In the genomic region with DNA sequence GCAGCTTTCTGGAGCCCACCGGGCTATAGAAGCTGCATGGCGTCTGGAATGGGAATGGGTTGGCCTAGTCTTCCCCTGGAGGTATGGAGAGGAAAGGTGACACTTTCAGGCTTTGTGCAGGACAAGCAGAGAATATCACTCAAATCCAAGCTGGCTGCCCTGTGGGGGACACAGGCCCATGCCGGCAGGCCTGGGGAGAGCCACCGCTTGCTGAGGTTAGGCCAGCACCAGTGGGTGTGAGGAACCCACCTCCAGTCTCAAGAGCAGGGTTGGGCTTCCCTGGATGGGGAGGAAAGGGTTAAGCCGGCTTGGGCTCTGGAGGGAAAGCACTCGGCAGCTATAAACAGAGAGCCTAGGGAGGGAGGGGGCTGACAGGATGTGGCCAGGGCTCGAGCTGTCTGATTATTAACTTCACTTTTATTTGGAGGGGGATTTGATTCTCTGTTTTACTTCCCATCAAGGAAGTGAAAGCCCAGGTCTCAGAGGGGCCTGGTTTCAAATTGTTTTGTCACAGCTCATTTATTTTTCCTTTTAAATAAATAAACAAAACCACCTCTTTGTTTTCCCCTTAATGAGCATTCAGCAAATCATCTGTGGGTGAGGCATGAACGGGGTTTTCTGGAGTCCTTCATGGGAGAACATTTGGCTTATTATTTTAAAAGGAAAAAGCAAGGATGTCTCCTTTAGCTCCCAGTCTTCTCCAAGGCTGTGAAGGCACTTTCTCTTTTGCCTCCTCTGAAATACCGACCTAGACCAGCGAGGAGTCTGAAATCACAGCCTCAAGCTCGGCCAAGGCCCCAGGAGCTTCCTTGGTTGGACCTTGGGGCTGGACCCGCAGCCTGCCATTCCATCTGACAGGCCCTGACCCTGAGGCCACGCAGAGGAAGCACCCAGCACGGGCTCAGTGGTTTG, we compare ENCODE assay signal across 8 cellular contexts. TPM values are rescaled to one million over a fixed set of nuclear protein-coding genes. Genes with fewer than 3 reads are reported as not detected.
DNase-seq lines count a peak whose midpoint lies in the region; ATAC-seq and TF ChIP-seq lines count a peak whose summit lies in the region.

No MANE protein-coding gene starts in this region.

- no peaks in the 10 kb centered on the region for H3K79me2 ChIP-seq in neural cell (replicated peaks; ENCODE audit: insufficient read depth, low read length)

- H3K9me3 ChIP-seq in MG63 (no peaks in the 10 kb centered on the region), neural cell (ENCODE audit: low read length) (no peaks in the 10 kb centered on the region)

- TF ChIP-seq RAD21 in neural cell (conservative IDR thresholded peaks at IDR 0.05), result no peak

- DNase-seq in Caki2 (ENCODE audit: low read depth) (peak; percentile 96), MG63 (peak; percentile 52), fibroblast of gingiva (ENCODE audit: low read depth) (peak; percentile 40), GOT3 (lab: John Stamatoyannopoulos, UW) (no peak)
- DNase-seq in activated CD8-positive, alpha-beta T cell treated with anti-CD3 and anti-CD28 coated beads, Interleukin-2, amount 10 ng/mL, durations not matched to agents 7 days and 5 days, result peak; percentile 66

- H3K9me3 Mint-ChIP-seq in activated CD8-positive, alpha-beta T cell treated with anti-CD3 and anti-CD28 coated beads, Interleukin-2, amount 10 ng/mL, durations not matched to agents 7 days and 5 days (ENCODE audit: insufficient read depth), result no peaks in the 10 kb centered on the region

- H4K20me1 ChIP-seq in neural cell (ENCODE audit: insufficient read depth), result no peaks in the 10 kb centered on the region

- H3K9me2 ChIP-seq in neural cell (ENCODE audit: insufficient read depth, low read length), result no peaks in the 10 kb centered on the region

- H3K36me3 Mint-ChIP-seq in activated CD8-positive, alpha-beta T cell treated with anti-CD3 and anti-CD28 coated beads, Interleukin-2, amount 10 ng/mL, durations not matched to agents 7 days and 5 days (ENCODE audit: low read depth), result peaks cover 1% of the 10 kb centered on the region

- H3K4me2 ChIP-seq in neural cell (ENCODE audit: low read length), result no peak overlapping the region

- in situ Hi-C loops in Caki2 (cut with HindIII; ENCODE audit: low pct_unique_long_range_greater_than_20kb, low sequenced_read_pairs), result no loop called here

- H3K27ac ChIP-seq in neural cell (ENCODE audit: low read length), result no peak overlapping the region

- H3K4me1 Mint-ChIP-seq in activated CD8-positive, alpha-beta T cell treated with anti-CD3 and anti-CD28 coated beads, Interleukin-2, amount 10 ng/mL, durations not matched to agents 7 days and 5 days (ENCODE audit: low read depth), result peaks cover 51% of the 10 kb centered on the region

- H3K4me3 Mint-ChIP-seq in activated CD8-positive, alpha-beta T cell treated with anti-CD3 and anti-CD28 coated beads, Interleukin-2, amount 10 ng/mL, durations not matched to agents 7 days and 5 days, result peak overlapping the region; percentile 66

- no peak for TF ChIP-seq EP300 in neural cell (conservative IDR thresholded peaks at IDR 0.05; ENCODE audit: poor library complexity, severe bottlenecking)

- POLR2A ChIA-PET in activated CD8-positive, alpha-beta T cell treated with anti-CD3 and anti-CD28 coated beads, Interleukin-2, amount 10 ng/mL, durations not matched to agents 7 days and 5 days (lab: Charles Lee), result interaction anchor here (0.9 to 12.5 kb wide), 8 partner anchors 8 to 529 kb away, joined by 3 to 314 read pairs (median 8); a partner anchor contains a TSS

- CTCF ChIA-PET in activated CD8-positive, alpha-beta T cell treated with anti-CD3 and anti-CD28 coated beads, Interleukin-2, amount 10 ng/mL, durations not matched to agents 7 days and 5 days (lab: Charles Lee), result interaction anchor here (0.8 to 10.3 kb wide), 20 partner anchors 10 to 1111 kb away, joined by 3 to 246 read pairs (median 4); a partner anchor contains a TSS

- H3K9ac ChIP-seq in neural cell (ENCODE audit: low read length), result no peak overlapping the region

- no peak for TF ChIP-seq CTCF in neural cell (IDR thresholded peaks at IDR 0.05; ENCODE audit: poor library complexity, severe bottlenecking)

- no peak overlapping the region for H2AFZ ChIP-seq in neural cell (ENCODE audit: low read depth, low read length)

- no peaks in the 10 kb centered on the region for H3F3A ChIP-seq in neural cell (ENCODE audit: insufficient read depth, low read length, poor library complexity, severe bottlenecking)

- H3K27ac Mint-ChIP-seq in activated CD8-positive, alpha-beta T cell treated with anti-CD3 and anti-CD28 coated beads, Interleukin-2, amount 10 ng/mL, durations not matched to agents 7 days and 5 days, result peak overlapping the region; percentile 90

- ATAC-seq in GM19452 (IDR thresholded peaks at IDR 0.05; ENCODE audit: unreplicated experiment) (peak; percentile 40), GM21619 (IDR thresholded peaks at IDR 0.05; ENCODE audit: unreplicated experiment) (no peak)
- peak; percentile 14 for ATAC-seq in activated CD8-positive, alpha-beta T cell treated with anti-CD3 and anti-CD28 coated beads, Interleukin-2, amount 10 ng/mL, durations not matched to agents 7 days and 5 days

- H3K4me3 ChIP-seq in MG63 (no peak overlapping the region), neural cell (ENCODE audit: low read length) (no peak overlapping the region)

- no peaks in the 10 kb centered on the region for H3K27me3 Mint-ChIP-seq in activated CD8-positive, alpha-beta T cell treated with anti-CD3 and anti-CD28 coated beads, Interleukin-2, amount 10 ng/mL, durations not matched to agents 7 days and 5 days (ENCODE audit: low read depth)

- H3K27me3 ChIP-seq in MG63 (no peaks in the 10 kb centered on the region), neural cell (ENCODE audit: insufficient read depth, low read depth, low read length) (no peaks in the 10 kb centered on the region)

- H3K36me3 ChIP-seq in MG63, result no peaks in the 10 kb centered on the region
- no peaks in the 10 kb centered on the region for H3K36me3 ChIP-seq in neural cell (ENCODE audit: insufficient read depth, low read length)

TF ChIP-seq in neural cell, 6 proteins besides CTCF, POLR2A, EP300 and RAD21:
- TF ChIP-seq SMC3 (conservative IDR thresholded peaks at IDR 0.05; ENCODE audit: poor library complexity) (peak; percentile 24), EZH2 (IDR thresholded peaks at IDR 0.05; ENCODE audit: borderline replicate concordance, insufficient read depth, low read length, poor library complexity, severe bottlenecking) (no peak)
- TF ChIP-seq, protein P1, sequence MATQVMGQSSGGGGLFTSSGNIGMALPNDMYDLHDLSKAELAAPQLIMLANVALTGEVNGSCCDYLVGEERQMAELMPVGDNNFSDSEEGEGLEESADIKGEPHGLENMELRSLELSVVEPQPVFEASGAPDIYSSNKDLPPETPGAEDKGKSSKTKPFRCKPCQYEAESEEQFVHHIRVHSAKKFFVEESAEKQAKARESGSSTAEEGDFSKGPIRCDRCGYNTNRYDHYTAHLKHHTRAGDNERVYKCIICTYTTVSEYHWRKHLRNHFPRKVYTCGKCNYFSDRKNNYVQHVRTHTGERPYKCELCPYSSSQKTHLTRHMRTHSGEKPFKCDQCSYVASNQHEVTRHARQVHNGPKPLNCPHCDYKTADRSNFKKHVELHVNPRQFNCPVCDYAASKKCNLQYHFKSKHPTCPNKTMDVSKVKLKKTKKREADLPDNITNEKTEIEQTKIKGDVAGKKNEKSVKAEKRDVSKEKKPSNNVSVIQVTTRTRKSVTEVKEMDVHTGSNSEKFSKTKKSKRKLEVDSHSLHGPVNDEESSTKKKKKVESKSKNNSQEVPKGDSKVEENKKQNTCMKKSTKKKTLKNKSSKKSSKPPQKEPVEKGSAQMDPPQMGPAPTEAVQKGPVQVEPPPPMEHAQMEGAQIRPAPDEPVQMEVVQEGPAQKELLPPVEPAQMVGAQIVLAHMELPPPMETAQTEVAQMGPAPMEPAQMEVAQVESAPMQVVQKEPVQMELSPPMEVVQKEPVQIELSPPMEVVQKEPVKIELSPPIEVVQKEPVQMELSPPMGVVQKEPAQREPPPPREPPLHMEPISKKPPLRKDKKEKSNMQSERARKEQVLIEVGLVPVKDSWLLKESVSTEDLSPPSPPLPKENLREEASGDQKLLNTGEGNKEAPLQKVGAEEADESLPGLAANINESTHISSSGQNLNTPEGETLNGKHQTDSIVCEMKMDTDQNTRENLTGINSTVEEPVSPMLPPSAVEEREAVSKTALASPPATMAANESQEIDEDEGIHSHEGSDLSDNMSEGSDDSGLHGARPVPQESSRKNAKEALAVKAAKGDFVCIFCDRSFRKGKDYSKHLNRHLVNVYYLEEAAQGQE (IDR thresholded peaks at IDR 0.05; ENCODE audit: borderline replicate concordance), result no peak

RNA-seq across cellular contexts. Expression of a gene that starts 21.8 kb away (rescaled TPM):
- total RNA-seq in Caki2 (2014; rRNA removed; shearing (Covaris generic); ENCODE audit: low replicate concordance), result 31.6 and 102 TPM in 2 replicates
- 9.3 and 30.2 TPM in 2 replicates for total RNA-seq in MG63 (2014; rRNA removed; shearing (Covaris generic); ENCODE audit: low replicate concordance)
- 10 to 100 TPM; 63.3 to 73.2 TPM for total RNA-seq in activated CD8-positive, alpha-beta T cell treated with anti-CD3 and anti-CD28 coated beads, Interleukin-2, amount 10 ng/mL, durations not matched to agents 7 days and 5 days
- 0.12 and 0.48 TPM in 2 replicates for polyA plus RNA-seq in neural cell
- 0.73 and 1.6 TPM in 2 replicates for polyA minus RNA-seq in neural cell
